Comparison of ENCODE assay signal across 23 cellular contexts in genomic region chr3:33420966-33421365, GRCh38. TPM values are rescaled to one million over a fixed set of nuclear protein-coding genes. Genes with fewer than 3 reads are reported as not detected.
DNase-seq lines count a peak whose midpoint lies in the region; ATAC-seq and TF ChIP-seq lines count a peak whose summit lies in the region.
"Had no signal": no experiment of that assay in that cellular context is flagged by ENCODE, and none has a peak within 500 bp of the region (broad histone marks: within the 10 kb centered on the region; RNA-seq: fewer than 3 reads in every experiment).

No MANE protein-coding gene starts in this region.

- H2BK15ac ChIP-seq in H9 (ENCODE audit: low read depth, low read length): no peak overlapping the region

- H3K79me1 ChIP-seq in H9 (ENCODE audit: insufficient read depth, low read depth, low read length, poor library complexity, severe bottlenecking): peaks cover 4% of the 10 kb centered on the region

- H3K27me3 ChIP-seq in H9 (ENCODE audit: insufficient read depth, low read length): no peaks in the 10 kb centered on the region
- H3K27me3 ChIP-seq in tibial artery: no peaks in the 10 kb centered on the region
- no peaks in the 10 kb centered on the region for H3K27me3 ChIP-seq in psoas muscle (ENCODE audit: insufficient read depth in 3 of 3, low read length in 2 of 3)
- H3K27me3 ChIP-seq: ascending aorta, hepatocyte, upper lobe of left lung had no signal

- H3K27ac ChIP-seq in H9 (ENCODE audit: insufficient read length, low read depth, low read length): no peak overlapping the region
- H3K27ac ChIP-seq in tibial artery: no peak overlapping the region
- no peak overlapping the region for H3K27ac ChIP-seq in psoas muscle
- H3K27ac ChIP-seq: ascending aorta, hepatocyte, upper lobe of left lung had no signal

- H3K56ac ChIP-seq in H9 (ENCODE audit: insufficient read length, low read depth, low read length): no peak overlapping the region

- H2AFZ ChIP-seq in H9 (ENCODE audit: low read length): no peak overlapping the region
- H2AFZ ChIP-seq: hepatocyte had no signal

- no peak overlapping the region for H3K14ac ChIP-seq in H9 (ENCODE audit: insufficient read depth, low read length)

- H2BK12ac ChIP-seq in H9 (ENCODE audit: insufficient read length, low read depth, low read length): no peak overlapping the region

- H2BK5ac ChIP-seq in H9 (ENCODE audit: insufficient read length, low read length): no peak overlapping the region

- H4K91ac ChIP-seq in H9 (ENCODE audit: insufficient read length, low read depth, low read length): no peak overlapping the region

- H3K4me1 ChIP-seq in H9 (ENCODE audit: insufficient read depth, low read length) (peaks cover 3% of the 10 kb centered on the region), tibial artery (peaks cover 0 to 12% (median 2%) of the 10 kb centered on the region in 4 donors), psoas muscle (peaks cover 21% of the 10 kb centered on the region)

- WGBS in H9 (ENCODE audit: extremely low coverage, insufficient read length, low lambda C conversion rate): no CpG with 5 or more reads among the region's 2 CpGs
- 97 to 100% (median 98%) methylated on average over 2 of the region's 2 CpGs for WGBS in psoas muscle, 3 donors

- H3T11ph ChIP-seq in H9 (ENCODE audit: low read length): no peak overlapping the region

- no peak overlapping the region for H3K4me3 ChIP-seq in epithelial cell of proximal tubule (ENCODE audit: low read depth, low read length)
- H3K4me3 ChIP-seq in tibial artery: no peak overlapping the region
- H3K4me3 ChIP-seq in psoas muscle: no peak overlapping the region
- H3K4me3 ChIP-seq: ascending aorta, hepatocyte, mucosa of descending colon, smooth muscle cell, upper lobe of left lung had no signal

- H4K8ac ChIP-seq in H9 (replicated peaks; ENCODE audit: insufficient read length, low read depth, low read length): no peak overlapping the region

- no peaks in the 10 kb centered on the region for H3K9me3 ChIP-seq in H9 (ENCODE audit: control insufficient read depth, low read depth, low read length)
- no peaks in the 10 kb centered on the region for H3K9me3 ChIP-seq in tibial artery
- H3K9me3 ChIP-seq in psoas muscle: no peaks in the 10 kb centered on the region
- H3K9me3 ChIP-seq: ascending aorta, mucosa of descending colon, upper lobe of left lung had no signal

- no peak overlapping the region for H3K9ac ChIP-seq in H9 (ENCODE audit: extremely low read depth, insufficient read length, low read length)

- H3K18ac ChIP-seq in H9 (ENCODE audit: insufficient read length, low read depth, low read length): no peak overlapping the region

- no peak overlapping the region for H3K4me2 ChIP-seq in H9 (ENCODE audit: insufficient read depth, insufficient read length, low read length)
- H3K4me2 ChIP-seq: hepatocyte, smooth muscle cell had no signal

- H4K5ac ChIP-seq in H9 (ENCODE audit: insufficient read length, low read depth, low read length): no peak overlapping the region

- H3K23me2 ChIP-seq in H9 (ENCODE audit: insufficient read length, low read depth, low read length, poor library complexity, severe bottlenecking): no peaks in the 10 kb centered on the region

- no peak for DNase-seq in CD14-positive monocyte (ENCODE audit: low spot score)
- DNase-seq in H9: no peak
- DNase-seq in epithelial cell of proximal tubule (ENCODE audit: low read depth): no peak
- no peak for DNase-seq in NCI-H2227 (lab: John Stamatoyannopoulos, UW; ENCODE audit: unreplicated experiment)
- no peak for DNase-seq in tibial artery
- DNase-seq in psoas muscle: no peak
- DNase-seq: activated CD4-positive, CD25-positive, alpha-beta regulatory T cell treated with anti-CD3 and anti-CD28 coated beads, Interleukin-2, amount 50 U/mL, for 72 hours; HFFc6; IMR-90; mucosa of descending colon; NCI-H1436 treated with DMSO at 0.1 percent for 48 hours; NCI-H2171 treated with DMSO at 0.1 percent for 48 hours; NCI-H82; stimulated activated CD4-positive, alpha-beta T cell treated with anti-CD3 and anti-CD28 coated beads, Interleukin-4, amount 100 ng/mL, for 1 hour; upper lobe of left lung had no signal

- intact Hi-C loops in CD14-positive monocyte (cut with micrococcal nuclease) (loop anchor here in 1 of 2 donors (2.0 kb wide), 1 partner anchor 16 kb away; no protein-coding TSS in a partner anchor), tibial artery (cut with DNase I; ENCODE audit: low total_unique reads) (no loop called here), psoas muscle (cut with DNase I) (no loop called here)

- peaks cover 6% of the 10 kb centered on the region; the same call in 1 of the 2 replicates for H3K79me2 ChIP-seq in H9 (ENCODE audit: insufficient read depth, low read length)

- H2BK120ac ChIP-seq in H9 (ENCODE audit: low read depth, low read length, poor library complexity, severe bottlenecking): no peak overlapping the region

- H3K36me3 ChIP-seq in tibial artery (peaks cover 10 to 45% (median 24%) of the 10 kb centered on the region in 3 donors), psoas muscle (ENCODE audit: insufficient read depth in 1 of 2, low read depth in 1 of 2) (peaks cover 0 to 51% of the 10 kb centered on the region in 2 donors)

- H3K9me3 Mint-ChIP-seq in CD14-positive monocyte (no peaks in the 10 kb centered on the region), H9 (no peaks in the 10 kb centered on the region)
- H3K9me3 Mint-ChIP-seq in activated T-helper 17 cell treated with anti-CD3 and anti-CD28 coated beads, Interleukin-2, amount 50 U/mL, for 72 hours: no peaks in the 10 kb centered on the region
- H3K9me3 Mint-ChIP-seq: activated T-helper 1 cell treated with anti-CD3 and anti-CD28 coated beads, Interleukin-12 subunit alpha, Interleukin-12 subunit beta, Interleukin-2, Interleukin-4 antibody, amounts not matched to agents 30 ng/mL and 10 ng/mL and 1 ng/mL, durations not matched to agents 14 hours and 24 hours and 36 hours; HFFc6 had no signal

- H3K4me1 Mint-ChIP-seq in CD14-positive monocyte: peaks cover 51% of the 10 kb centered on the region
- peaks cover 14 to 16% of the 10 kb centered on the region in 2 experiments for H3K4me1 Mint-ChIP-seq in H9
- peaks cover 17% of the 10 kb centered on the region for H3K4me1 Mint-ChIP-seq in activated T-helper 17 cell treated with anti-CD3 and anti-CD28 coated beads, Interleukin-2, amount 50 U/mL, for 72 hours

- no peak for ATAC-seq in activated T-helper 17 cell treated with anti-CD3 and anti-CD28 coated beads, Interleukin-2, amount 50 U/mL, for 72 hours (replicated peaks)
- ATAC-seq in HG03439 (IDR thresholded peaks at IDR 0.05; ENCODE audit: unreplicated experiment) (no peak), psoas muscle (no peak)
- ATAC-seq: activated naive CD4-positive, alpha-beta T cell treated with anti-CD3 and anti-CD28 coated beads, Interleukin-2, amount 50 U/mL, for 72 hours; mucosa of descending colon had no signal

- H3K27me3 Mint-ChIP-seq in CD14-positive monocyte (ENCODE audit: low read depth in 3 of 3) (no peaks in the 10 kb centered on the region), H9 (ENCODE audit: low read depth) (no peaks in the 10 kb centered on the region)
- H3K27me3 Mint-ChIP-seq in activated T-helper 17 cell treated with anti-CD3 and anti-CD28 coated beads, Interleukin-2, amount 50 U/mL, for 72 hours: no peaks in the 10 kb centered on the region

- H3K4ac ChIP-seq in H9 (ENCODE audit: low read depth, low read length): no peak overlapping the region

- no peak overlapping the region for H2BK20ac ChIP-seq in H9 (ENCODE audit: low read depth, low read length, poor library complexity, severe bottlenecking)

- H3K23ac ChIP-seq in H9 (ENCODE audit: insufficient read length, low read depth, low read length): no peak overlapping the region

- peak overlapping the region; percentile 83 to 94 (median 94) for H3K27ac Mint-ChIP-seq in CD14-positive monocyte
- H3K27ac Mint-ChIP-seq in H9: 0 out of 7 replicates have a peak overlapping the region, but pooled peaks of 1 of the 3 experiments have one; percentile 55
- peak overlapping the region; percentile 37 for H3K27ac Mint-ChIP-seq in activated T-helper 17 cell treated with anti-CD3 and anti-CD28 coated beads, Interleukin-2, amount 50 U/mL, for 72 hours
- H3K27ac Mint-ChIP-seq: activated T-helper 1 cell treated with anti-CD3 and anti-CD28 coated beads, Interleukin-12 subunit alpha, Interleukin-12 subunit beta, Interleukin-2, Interleukin-4 antibody, amounts not matched to agents 30 ng/mL and 10 ng/mL and 1 ng/mL, durations not matched to agents 14 hours and 24 hours and 36 hours; HFFc6; T-helper 2 cell treated with Interferon-gamma antibody and Interleukin-4, amounts not matched to agents 5 μg/mL and 100 μg/mL, for 36 hours had no signal

- no peak for TF ChIP-seq CTCF in CD14-positive monocyte (IDR thresholded peaks at IDR 0.05)
- peak; percentile 43; the same call in 1 of the 3 replicates for TF ChIP-seq CTCF in H9 (conservative IDR thresholded peaks at IDR 0.05)
- peak; percentile 23 for TF ChIP-seq CTCF in epithelial cell of proximal tubule (conservative IDR thresholded peaks at IDR 0.05; ENCODE audit: low read depth, low read length)
- no peak for TF ChIP-seq CTCF in tibial artery (IDR thresholded peaks at IDR 0.05)
- no peak for TF ChIP-seq CTCF in psoas muscle (IDR thresholded peaks at IDR 0.05)

- H2AK5ac ChIP-seq in H9 (ENCODE audit: insufficient read length, low read length): no peak overlapping the region

- no peaks in the 10 kb centered on the region for H4K20me1 ChIP-seq in H9 (ENCODE audit: control insufficient read depth, insufficient read depth, insufficient read length)

- no peak overlapping the region for H3K4me3 Mint-ChIP-seq in CD14-positive monocyte
- no peak overlapping the region for H3K4me3 Mint-ChIP-seq in H9
- no peak overlapping the region for H3K4me3 Mint-ChIP-seq in activated T-helper 17 cell treated with anti-CD3 and anti-CD28 coated beads, Interleukin-2, amount 50 U/mL, for 72 hours
- H3K4me3 Mint-ChIP-seq: activated T-helper 1 cell treated with anti-CD3 and anti-CD28 coated beads, Interleukin-12 subunit alpha, Interleukin-12 subunit beta, Interleukin-2, Interleukin-4 antibody, amounts not matched to agents 30 ng/mL and 10 ng/mL and 1 ng/mL, durations not matched to agents 14 hours and 24 hours and 36 hours; HFFc6; T-helper 2 cell treated with Interferon-gamma antibody and Interleukin-4, amounts not matched to agents 5 μg/mL and 100 μg/mL, for 36 hours had no signal

- H3K36me3 Mint-ChIP-seq in CD14-positive monocyte (peaks cover 48 to 57% of the 10 kb centered on the region in 2 donors), H9 (ENCODE audit: insufficient read depth in 1 of 3, low read depth in 3 of 3) (peaks cover 55 to 70% (median 69%) of the 10 kb centered on the region in 3 experiments; a peak in 6 of 7 replicates)
- H3K36me3 Mint-ChIP-seq in activated T-helper 17 cell treated with anti-CD3 and anti-CD28 coated beads, Interleukin-2, amount 50 U/mL, for 72 hours (ENCODE audit: low read depth): peaks cover 92% of the 10 kb centered on the region

RNA-seq across cellular contexts. Expression of gene UBP1, which starts 19.2 kb away (rescaled TPM):
- polyA plus RNA-seq in CD14-positive monocyte (1 to 10 TPM; 7.8 to 8.8 TPM), psoas muscle (10 to 100 TPM; 12.6 to 44.1 (median 33.6) TPM)
- total RNA-seq in H9 (2021) (101 and 103 TPM in 2 replicates), epithelial cell of proximal tubule (38.3 and 42.9 TPM in 2 replicates), psoas muscle (10 to 100 TPM; 22.4 to 26.6 (median 24.7) TPM)
- total RNA-seq in activated T-helper 17 cell treated with anti-CD3 and anti-CD28 coated beads, Interleukin-2, amount 50 U/mL, for 72 hours: 10 to 100 TPM; 47.7 to 79.3 TPM

Comparison
In these comparisons a context has a peak if more than half of its experiments do, and no peak if none do; other contexts are left out.
1. CTCF ChIP-seq: peak in H9 (single experiment) and epithelial cell of proximal tubule (single experiment); none in CD14-positive monocyte (single experiment), tibial artery (0 of 2) and psoas muscle (single experiment).